ENCODE assay signal across 22 cellular contexts in genomic region chr3:156445117-156445968, GRCh38.
DNase-seq lines count a peak whose midpoint lies in the region; ATAC-seq and TF ChIP-seq lines count a peak whose summit lies in the region.
"Had no signal": no experiment of that assay in that cellular context is flagged by ENCODE, and none has a peak within 500 bp of the region (broad histone marks: within the 10 kb centered on the region; RNA-seq: fewer than 3 reads in every experiment).

No MANE protein-coding gene starts in this region.

- H3K4me3 ChIP-seq in fibroblast of the aortic adventitia (ENCODE audit: low read depth, low read length) = no peak overlapping the region
- H3K4me3 ChIP-seq: pancreas, SK-N-MC had no signal

- ATAC-seq in GM18868 (IDR thresholded peaks at IDR 0.05; ENCODE audit: unreplicated experiment) = no peak
- ATAC-seq: pancreas had no signal

- in situ Hi-C loops in GM13976 (cut with MboI; ENCODE audit: low sequenced_read_pairs, unreplicated experiment) = no loop called here

- TF ChIP-seq CTCF in fibroblast of the aortic adventitia (IDR thresholded peaks at IDR 0.05; ENCODE audit: insufficient read depth, low read length) (no peak), GM13976 (IDR thresholded peaks at IDR 0.05; ENCODE audit: borderline replicate concordance, control extremely low read depth, extremely low read depth, insufficient read depth, missing control alignments) (no peak)

- DNase-seq in AML-193 (lab: John Stamatoyannopoulos, UW) = peak; percentile 6 to 7
- DNase-seq in M059J (ENCODE audit: low read depth) = peak; percentile 80
- peak; percentile 36 for DNase-seq in OCI-M1 (lab: John Stamatoyannopoulos, UW)
- DNase-seq in fibroblast of the aortic adventitia (ENCODE audit: low read depth) = peak; percentile 22
- DNase-seq in HK-2 (ENCODE audit: unreplicated experiment) = no peak
- no peak for DNase-seq in activated CD4-positive, alpha-beta T cell treated with anti-CD3 and anti-CD28 coated beads for 48 hours
- no peak for DNase-seq in GM13976 (ENCODE audit: low spot score)
- DNase-seq: activated CD4-positive, alpha-beta memory T cell treated with anti-CD3 and anti-CD28 coated beads for 36 hours; activated gamma-delta T cell treated with Interleukin-2 at 50 U/mL for 16 hours; activated T-cell treated with anti-CD3 and anti-CD28 coated beads, Interleukin-2, amount 50 U/mL, for 1 hour; BE2C; Caco-2; dermis blood vessel endothelial cell; DMS79 treated with DMSO at 0.1 percent for 48 hours; head of caudate nucleus; NCI-H1105; NCI-H2081; pancreas; right cardiac atrium; substantia nigra had no signal

Comparison
In these comparisons a context has a peak if more than half of its experiments do, and no peak if none do; other contexts are left out.
1. DNase-seq: peak in AML-193 (2 of 2), M059J (single experiment), OCI-M1 (single experiment) and fibroblast of the aortic adventitia (single experiment); none in HK-2 (single experiment), activated CD4-positive, alpha-beta T cell treated with anti-CD3 and anti-CD28 coated beads for 48 hours (single experiment) and GM13976 (single experiment).